In genomic region chr1:156436319-156437043, GRCh38 we compare ENCODE assay signal across 10 cellular contexts.
DNase-seq lines count a peak whose midpoint lies in the region; ATAC-seq and TF ChIP-seq lines count a peak whose summit lies in the region.
"Had no signal": no experiment of that assay in that cellular context is flagged by ENCODE, and none has a peak within 500 bp of the region (broad histone marks: within the 10 kb centered on the region; RNA-seq: fewer than 3 reads in every experiment).

No MANE protein-coding gene starts in this region.

- no peak for TF ChIP-seq CTCF in type B pancreatic cell (conservative IDR thresholded peaks at IDR 0.05)

- no peak for ATAC-seq in activated naive CD8-positive, alpha-beta T cell treated with anti-CD3 and anti-CD28 coated beads, Interleukin-2, amount 50 U/mL, for 24 hours
- ATAC-seq in central memory CD8-positive, alpha-beta T cell (replicated peaks; ENCODE audit: extremely low read depth, poor library complexity, severe bottlenecking): no peak
- ATAC-seq in HG03442 (IDR thresholded peaks at IDR 0.05; ENCODE audit: unreplicated experiment): no peak

- no peak overlapping the region for H3K27ac Mint-ChIP-seq in activated naive CD8-positive, alpha-beta T cell
- H3K27ac Mint-ChIP-seq in activated naive CD8-positive, alpha-beta T cell treated with anti-CD3 and anti-CD28 coated beads, Interleukin-2, amount 50 U/mL, for 24 hours: no peak overlapping the region
- H3K27ac Mint-ChIP-seq in central memory CD8-positive, alpha-beta T cell (ENCODE audit: low read depth): no peak overlapping the region
- no peak overlapping the region for H3K27ac Mint-ChIP-seq in type B pancreatic cell
- H3K27ac Mint-ChIP-seq: activated CD4-positive, alpha-beta memory T cell treated with anti-CD3 and anti-CD28 coated beads for 36 hours had no signal

- H3K4me3 Mint-ChIP-seq in activated naive CD8-positive, alpha-beta T cell: peak overlapping the region; percentile 58
- H3K4me3 Mint-ChIP-seq in activated naive CD8-positive, alpha-beta T cell treated with anti-CD3 and anti-CD28 coated beads, Interleukin-2, amount 50 U/mL, for 24 hours: no peak overlapping the region
- H3K4me3 Mint-ChIP-seq in central memory CD8-positive, alpha-beta T cell: peak overlapping the region; percentile 66
- peak overlapping the region; percentile 48 for H3K4me3 Mint-ChIP-seq in type B pancreatic cell

- H3K27me3 Mint-ChIP-seq in activated naive CD8-positive, alpha-beta T cell: peaks cover 64% of the 10 kb centered on the region
- H3K27me3 Mint-ChIP-seq in activated naive CD8-positive, alpha-beta T cell treated with anti-CD3 and anti-CD28 coated beads, Interleukin-2, amount 50 U/mL, for 24 hours: peaks cover 88% of the 10 kb centered on the region
- peaks cover 100% of the 10 kb centered on the region for H3K27me3 Mint-ChIP-seq in central memory CD8-positive, alpha-beta T cell
- H3K27me3 Mint-ChIP-seq in type B pancreatic cell: peaks cover 96% of the 10 kb centered on the region

- H3K27ac ChIP-seq in mesodermal cell (ENCODE audit: low read depth, low read length, severe bottlenecking): no peak overlapping the region

- no peaks in the 10 kb centered on the region for H3K36me3 ChIP-seq in mesodermal cell (ENCODE audit: control insufficient read depth, insufficient read depth, low read length)

- H3K4me3 ChIP-seq in mesodermal cell (ENCODE audit: extremely low read depth, insufficient read depth, low read length, poor library complexity, severe bottlenecking): peak overlapping the region; percentile 25

- no peak for DNase-seq in activated naive CD8-positive, alpha-beta T cell treated with anti-CD3 and anti-CD28 coated beads, Interleukin-2, amount 50 U/mL, for 24 hours
- no peak for DNase-seq in central memory CD8-positive, alpha-beta T cell (ENCODE audit: low spot score in 2 of 2)
- DNase-seq in type B pancreatic cell (ENCODE audit: extremely low spot score, unreplicated experiment): no peak
- no peak for DNase-seq in GM03348 (ENCODE audit: low spot score)
- no peak for DNase-seq in GF-D8 (lab: John Stamatoyannopoulos, UW)

- peaks cover 23% of the 10 kb centered on the region for H3K4me1 ChIP-seq in mesodermal cell (ENCODE audit: control insufficient read depth, insufficient read depth, low read length, poor library complexity, severe bottlenecking)

- 1% methylated on average over 39 to 49 of the region's 51 CpGs for WGBS in mesodermal cell (ENCODE audit: insufficient coverage in 2 of 2), 2 experiments

- H3K36me3 Mint-ChIP-seq in activated naive CD8-positive, alpha-beta T cell: no peaks in the 10 kb centered on the region
- peaks cover 2% of the 10 kb centered on the region for H3K36me3 Mint-ChIP-seq in activated naive CD8-positive, alpha-beta T cell treated with anti-CD3 and anti-CD28 coated beads, Interleukin-2, amount 50 U/mL, for 24 hours (ENCODE audit: low read depth)
- no peaks in the 10 kb centered on the region for H3K36me3 Mint-ChIP-seq in central memory CD8-positive, alpha-beta T cell (ENCODE audit: insufficient read depth)
- H3K36me3 Mint-ChIP-seq in type B pancreatic cell: no peaks in the 10 kb centered on the region
- H3K36me3 Mint-ChIP-seq: activated CD4-positive, alpha-beta memory T cell treated with anti-CD3 and anti-CD28 coated beads for 36 hours; CD4-positive, CD25-positive, alpha-beta regulatory T cell had no signal

- peaks cover 48% of the 10 kb centered on the region for H3K4me1 Mint-ChIP-seq in activated naive CD8-positive, alpha-beta T cell (ENCODE audit: low read depth)
- peaks cover 50% of the 10 kb centered on the region for H3K4me1 Mint-ChIP-seq in activated naive CD8-positive, alpha-beta T cell treated with anti-CD3 and anti-CD28 coated beads, Interleukin-2, amount 50 U/mL, for 24 hours
- peaks cover 24% of the 10 kb centered on the region for H3K4me1 Mint-ChIP-seq in central memory CD8-positive, alpha-beta T cell
- H3K4me1 Mint-ChIP-seq in type B pancreatic cell (ENCODE audit: unreplicated experiment): peaks cover 8% of the 10 kb centered on the region

- no peaks in the 10 kb centered on the region for H3K9me3 Mint-ChIP-seq in activated naive CD8-positive, alpha-beta T cell (ENCODE audit: low read depth)
- no peaks in the 10 kb centered on the region for H3K9me3 Mint-ChIP-seq in activated naive CD8-positive, alpha-beta T cell treated with anti-CD3 and anti-CD28 coated beads, Interleukin-2, amount 50 U/mL, for 24 hours
- no peaks in the 10 kb centered on the region for H3K9me3 Mint-ChIP-seq in central memory CD8-positive, alpha-beta T cell
- H3K9me3 Mint-ChIP-seq in type B pancreatic cell: no peaks in the 10 kb centered on the region
- H3K9me3 Mint-ChIP-seq: activated CD4-positive, alpha-beta memory T cell treated with anti-CD3 and anti-CD28 coated beads for 36 hours had no signal

- H3K9me3 ChIP-seq in mesodermal cell (ENCODE audit: control insufficient read depth, low read length): no peaks in the 10 kb centered on the region
